In genomic region chr16:29700253-29700987, GRCh38 we compare ENCODE assay signal across 8 cellular contexts. TPM values are rescaled to one million over a fixed set of nuclear protein-coding genes. Genes with fewer than 3 reads are reported as not detected.
DNase-seq lines count a peak whose midpoint lies in the region; ATAC-seq and TF ChIP-seq lines count a peak whose summit lies in the region.

No MANE protein-coding gene starts in this region.

- CTCF ChIA-PET in T-cell (lab: Charles Lee), result interaction anchor here (0.5 to 4.3 kb wide), 29 partner anchors 11 to 683 kb away, joined by 3 to 66 read pairs (median 4); partner anchors contain the start of genes C16orf54 (in 1 of the 2), KIF22 (in 1 of the 2), PAGR1 (in 1 of the 2) and TAOK2 (in 1 of the 2)

- no peaks in the 10 kb centered on the region for H3K9me3 Mint-ChIP-seq in T-cell

- ATAC-seq in T-cell (replicated peaks in 1 of 4) (peak in 3 of 4 experiments; percentile 14 to 32 (median 24)), left cardiac atrium (peak; percentile 83 to 92), HG02678 (IDR thresholded peaks at IDR 0.05; ENCODE audit: unreplicated experiment) (no peak), GM21423 (IDR thresholded peaks at IDR 0.05; ENCODE audit: unreplicated experiment) (no peak)

- TF ChIP-seq POLR2A in adrenal gland (IDR thresholded peaks at IDR 0.05), result no peak

- no peaks in the 10 kb centered on the region for H3K27me3 Mint-ChIP-seq in T-cell

- WGBS in adrenal gland, 4 donors, result 12 to 14% (median 13%) methylated on average over 14 of the region's 14 CpGs

- peak; percentile 50 for DNase-seq in GM04503 (ENCODE audit: low read depth)
- peak; percentile 55 to 83 (median 71) for DNase-seq in NCI-H1417 (lab: John Stamatoyannopoulos, UW)
- DNase-seq in T-cell, result peak; percentile 48 to 79 (median 72)
- DNase-seq in adrenal gland, result peak; percentile 66 to 89 (median 81)
- peak; percentile 79 for DNase-seq in left cardiac atrium
- DNase-seq in retina, result peak; percentile 70

- peaks cover 33 to 39% (median 38%) of the 10 kb centered on the region in 3 donors for H3K4me1 Mint-ChIP-seq in T-cell

- H3K4me3 Mint-ChIP-seq in T-cell, result peak overlapping the region; percentile 52 to 74 (median 62)

- no peak overlapping the region for H3K27ac ChIP-seq in adrenal gland

- H3K36me3 Mint-ChIP-seq in T-cell, result no peaks in the 10 kb centered on the region

- intact Hi-C loops in adrenal gland (cut with DNase I), result loop anchor here in 1 of 2 donors (10.0 kb wide), 1 partner anchor 324 kb away; the partner anchor contains the start of gene C16orf92
- intact Hi-C loops in left cardiac atrium (cut with DNase I), result loop anchor here (5.0 to 10.0 kb wide), 3 partner anchors 144 to 324 kb away; partner anchors contain the start of gene C16orf92 (in 2 of the 2)

- no peaks in the 10 kb centered on the region for H3K27me3 ChIP-seq in adrenal gland

- peak; percentile 72 to 94 (median 79) for TF ChIP-seq CTCF in adrenal gland (IDR thresholded peaks at IDR 0.05)

- H3K27ac Mint-ChIP-seq in T-cell, result peak overlapping the region; percentile 97 to 98

- no peaks in the 10 kb centered on the region for H3K9me3 ChIP-seq in adrenal gland (replicated peaks in 1 of 3)

- no peak overlapping the region for H3K4me3 ChIP-seq in adrenal gland

- H3K4me1 ChIP-seq in adrenal gland (replicated peaks in 1 of 2), result no peaks in the 10 kb centered on the region

- H3K36me3 ChIP-seq in adrenal gland (replicated peaks in 1 of 2), result no peaks in the 10 kb centered on the region

- POLR2A ChIA-PET in T-cell (lab: Charles Lee), result interaction anchor here (0.6 to 1.4 kb wide), 5 partner anchors 38 to 318 kb away, joined by 4 to 11 read pairs (median 8); no protein-coding TSS in a partner anchor

RNA-seq across cellular contexts. Expression of gene QPRT, which starts 21.4 kb away (rescaled TPM):
- total RNA-seq in T-cell (1 to 10 TPM; 1.4 to 2.5 (median 2.1) TPM), adrenal gland (100 to 1,000 TPM in 7 of 8 donors, 10 to 100 TPM in 1; 64.5 to 325 (median 136) TPM), left cardiac atrium (10 to 100 TPM; 20.4 to 22.0 TPM)
- polyA plus RNA-seq in adrenal gland, result 100 to 1,000 TPM in 1 of 3 donors, 10 to 100 TPM in 2; 48.8 to 111 (median 54.7) TPM

RNA-seq across cellular contexts. Expression of gene SPN, which starts 37.4 kb away (rescaled TPM):
- total RNA-seq in T-cell (100 to 1,000 TPM; 124 to 172 (median 161) TPM), adrenal gland (1 to 10 TPM in 6 of 8 donors, under 1 TPM in 2; 0.24 to 2.6 (median 1.4) TPM), left cardiac atrium (1 to 10 TPM; 1.4 to 3.7 TPM)
- polyA plus RNA-seq in adrenal gland, result 1 to 10 TPM in 1 of 3 donors, under 1 TPM in 2; 0.54 to 3.1 (median 0.64) TPM

RNA-seq across cellular contexts. Expression of gene C16orf54, which starts 45.4 kb away (rescaled TPM):
- total RNA-seq in T-cell, result 100 to 1,000 TPM; 122 to 194 (median 142) TPM
- total RNA-seq in adrenal gland, result 1 to 10 TPM in 4 of 8 donors, under 1 TPM in 4; 0.18 to 1.8 (median 1.0) TPM
- under 1 TPM; 0.22 to 0.72 (median 0.61) TPM for polyA plus RNA-seq in adrenal gland
- 1 to 10 TPM; 1.3 to 1.7 TPM for total RNA-seq in left cardiac atrium

Comparison
In these comparisons a context has a peak if more than half of its experiments do, and no peak if none do; other contexts are left out.
1. ATAC-seq: peak in T-cell (3 of 4) and left cardiac atrium (2 of 2); none in HG02678 (single experiment) and GM21423 (single experiment).
2. RNA of gene QPRT, which starts 21.4 kb away (total RNA-seq): 64.5 to 325 TPM in adrenal gland and 20.4 to 22.0 TPM in left cardiac atrium; 1.4 to 2.5 TPM in T-cell; every median in the first group is over 4 times any median in the second.
3. RNA of gene SPN, which starts 37.4 kb away (total RNA-seq): 124 to 172 TPM in T-cell; 1.4 to 3.7 TPM in left cardiac atrium and 0.24 to 2.6 TPM in adrenal gland; every median in the first group is over 10 times any median in the second.
4. RNA of gene C16orf54, which starts 45.4 kb away (total RNA-seq): 122 to 194 TPM in T-cell; 1.3 to 1.7 TPM in left cardiac atrium and 0.18 to 1.8 TPM in adrenal gland; every median in the first group is over 10 times any median in the second.
5. Peak in every context shown above with its lines, with median percentiles within 50 percentile points of each other: DNase-seq.